16 cellular contexts compared by ENCODE assay signal in the genomic region with DNA sequence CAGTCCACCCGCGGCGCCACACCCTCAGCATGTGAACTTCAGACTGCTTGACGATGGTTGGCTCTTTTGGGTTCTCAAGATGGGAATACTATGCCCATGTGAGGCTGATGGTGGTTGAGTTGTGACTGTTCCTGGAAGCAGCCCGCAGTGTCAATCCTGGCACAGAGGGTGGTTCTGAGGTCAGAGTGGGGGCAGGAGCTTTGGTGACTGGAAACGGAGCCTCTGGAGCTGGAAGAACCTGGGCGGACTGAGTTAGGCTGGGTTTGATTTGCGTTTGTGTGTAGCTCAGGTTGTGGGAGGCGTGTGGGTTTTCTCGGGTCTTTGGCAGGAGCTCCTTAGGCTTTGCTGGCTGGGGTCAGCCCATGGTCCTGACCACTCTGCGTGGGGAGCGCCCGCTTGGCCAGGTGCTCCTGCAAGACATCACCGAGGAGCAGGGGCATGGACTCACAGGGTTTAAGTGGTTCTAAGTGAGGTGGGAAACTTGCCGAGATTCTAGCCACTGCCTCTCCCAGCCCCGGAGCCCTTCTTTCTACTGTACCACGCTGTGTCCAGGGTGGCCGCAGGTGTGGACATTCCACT. TPM values are rescaled to one million over a fixed set of nuclear protein-coding genes. Genes with fewer than 3 reads are reported as not detected.
DNase-seq lines count a peak whose midpoint lies in the region.
"Had no signal": no experiment of that assay in that cellular context is flagged by ENCODE, and none has a peak within 500 bp of the region (broad histone marks: within the 10 kb centered on the region; RNA-seq: fewer than 3 reads in every experiment).

No MANE protein-coding gene starts in this region.

- no peak for DNase-seq in activated CD4-positive, alpha-beta T cell treated with anti-CD3 and anti-CD28 coated beads, Interleukin-2, amount 10 ng/mL, durations not matched to agents 24 days and 14 days
- DNase-seq in activated CD4-positive, alpha-beta T cell treated with anti-CD3 and anti-CD28 coated beads, Interleukin-2, amount 50 U/mL, for 1 hour, result no peak
- no peak for DNase-seq in activated T-helper 1 cell treated with anti-CD3 and anti-CD28 coated beads, Interleukin-12 subunit alpha, Interleukin-12 subunit beta, Interleukin-2, Interleukin-4 antibody, amounts not matched to agents 30 ng/mL and 10 ng/mL and 1 ng/mL, durations not matched to agents 14 hours and 24 hours and 36 hours (ENCODE audit: low spot score)
- no peak for DNase-seq in immature natural killer cell
- peak; percentile 64 for DNase-seq in posterior vena cava (ENCODE audit: low spot score)
- DNase-seq in DMS79 treated with DMSO at 0.1 percent for 48 hours (lab: John Stamatoyannopoulos, UW), result no peak
- DNase-seq in SW480 (ENCODE audit: low spot score), result no peak
- DNase-seq in cardiac septum (ENCODE audit: low spot score), result no peak
- DNase-seq: GDM1, GM23248, HCEC 1CT, MV-4-11, NCI-H1417 treated with DMSO at 0.1 percent for 48 hours, NCI-H2029, NCI-H510A, NCI-H774 had no signal

- H3K9me3 Mint-ChIP-seq in activated CD4-positive, alpha-beta T cell treated with anti-CD3 and anti-CD28 coated beads, Interleukin-2, amount 10 ng/mL, durations not matched to agents 24 days and 14 days, result no peaks in the 10 kb centered on the region
- no peaks in the 10 kb centered on the region for H3K9me3 Mint-ChIP-seq in activated T-helper 1 cell treated with anti-CD3 and anti-CD28 coated beads, Interleukin-12 subunit alpha, Interleukin-12 subunit beta, Interleukin-2, Interleukin-4 antibody, amounts not matched to agents 30 ng/mL and 10 ng/mL and 1 ng/mL, durations not matched to agents 14 hours and 24 hours and 36 hours
- no peaks in the 10 kb centered on the region for H3K9me3 Mint-ChIP-seq in immature natural killer cell

- H3K36me3 Mint-ChIP-seq in activated CD4-positive, alpha-beta T cell treated with anti-CD3 and anti-CD28 coated beads, Interleukin-2, amount 10 ng/mL, durations not matched to agents 24 days and 14 days (ENCODE audit: low read depth), result peaks cover 75% of the 10 kb centered on the region
- peaks cover 75% of the 10 kb centered on the region for H3K36me3 Mint-ChIP-seq in activated T-helper 1 cell treated with anti-CD3 and anti-CD28 coated beads, Interleukin-12 subunit alpha, Interleukin-12 subunit beta, Interleukin-2, Interleukin-4 antibody, amounts not matched to agents 30 ng/mL and 10 ng/mL and 1 ng/mL, durations not matched to agents 14 hours and 24 hours and 36 hours (ENCODE audit: low read depth)
- H3K36me3 Mint-ChIP-seq in immature natural killer cell, result peaks cover 33 to 84% (median 39%) of the 10 kb centered on the region in 3 donors

- H3K4me3 Mint-ChIP-seq in activated CD4-positive, alpha-beta T cell treated with anti-CD3 and anti-CD28 coated beads, Interleukin-2, amount 10 ng/mL, durations not matched to agents 24 days and 14 days, result no peak overlapping the region
- no peak overlapping the region for H3K4me3 Mint-ChIP-seq in activated T-helper 1 cell treated with anti-CD3 and anti-CD28 coated beads, Interleukin-12 subunit alpha, Interleukin-12 subunit beta, Interleukin-2, Interleukin-4 antibody, amounts not matched to agents 30 ng/mL and 10 ng/mL and 1 ng/mL, durations not matched to agents 14 hours and 24 hours and 36 hours
- H3K4me3 Mint-ChIP-seq in immature natural killer cell, result peak overlapping the region in 1 of 5 donors; percentile 5

- intact Hi-C loops in activated CD4-positive, alpha-beta T cell treated with anti-CD3 and anti-CD28 coated beads, Interleukin-2, amount 10 ng/mL, durations not matched to agents 24 days and 14 days (cut with micrococcal nuclease), result no loop called here
- intact Hi-C loops in activated T-helper 1 cell treated with anti-CD3 and anti-CD28 coated beads, Interleukin-12 subunit alpha, Interleukin-12 subunit beta, Interleukin-2, Interleukin-4 antibody, amounts not matched to agents 30 ng/mL and 10 ng/mL and 1 ng/mL, durations not matched to agents 14 hours and 24 hours and 36 hours (cut with micrococcal nuclease), result no loop called here
- intact Hi-C loops in posterior vena cava (cut with DNase I) (loop anchor here in 1 of 2 donors (10.0 kb wide), 1 partner anchor 371 kb away; no protein-coding TSS in a partner anchor), cardiac septum (cut with DNase I) (no loop called here)

- peak overlapping the region; percentile 41 for H3K27ac Mint-ChIP-seq in activated CD4-positive, alpha-beta T cell treated with anti-CD3 and anti-CD28 coated beads, Interleukin-2, amount 10 ng/mL, durations not matched to agents 24 days and 14 days
- H3K27ac Mint-ChIP-seq in activated T-helper 1 cell treated with anti-CD3 and anti-CD28 coated beads, Interleukin-12 subunit alpha, Interleukin-12 subunit beta, Interleukin-2, Interleukin-4 antibody, amounts not matched to agents 30 ng/mL and 10 ng/mL and 1 ng/mL, durations not matched to agents 14 hours and 24 hours and 36 hours, result peak overlapping the region; percentile 72
- H3K27ac Mint-ChIP-seq in immature natural killer cell, result peak overlapping the region in 4 of 6 donors; percentile 54 to 93 (median 75)

- H3K4me1 Mint-ChIP-seq in activated CD4-positive, alpha-beta T cell treated with anti-CD3 and anti-CD28 coated beads, Interleukin-2, amount 10 ng/mL, durations not matched to agents 24 days and 14 days, result peaks cover 7% of the 10 kb centered on the region
- peaks cover 21% of the 10 kb centered on the region for H3K4me1 Mint-ChIP-seq in activated T-helper 1 cell treated with anti-CD3 and anti-CD28 coated beads, Interleukin-12 subunit alpha, Interleukin-12 subunit beta, Interleukin-2, Interleukin-4 antibody, amounts not matched to agents 30 ng/mL and 10 ng/mL and 1 ng/mL, durations not matched to agents 14 hours and 24 hours and 36 hours (ENCODE audit: low read depth)
- peaks cover 24 to 35% of the 10 kb centered on the region in 2 donors for H3K4me1 Mint-ChIP-seq in immature natural killer cell

- H3K27me3 Mint-ChIP-seq in activated CD4-positive, alpha-beta T cell treated with anti-CD3 and anti-CD28 coated beads, Interleukin-2, amount 10 ng/mL, durations not matched to agents 24 days and 14 days, result no peaks in the 10 kb centered on the region
- H3K27me3 Mint-ChIP-seq in activated T-helper 1 cell treated with anti-CD3 and anti-CD28 coated beads, Interleukin-12 subunit alpha, Interleukin-12 subunit beta, Interleukin-2, Interleukin-4 antibody, amounts not matched to agents 30 ng/mL and 10 ng/mL and 1 ng/mL, durations not matched to agents 14 hours and 24 hours and 36 hours (ENCODE audit: insufficient read depth), result no peaks in the 10 kb centered on the region
- H3K27me3 Mint-ChIP-seq in immature natural killer cell (ENCODE audit: low read depth in 3 of 3), result peaks cover 2 to 16% (median 9%) of the 10 kb centered on the region in 3 donors

RNA-seq across cellular contexts. Expression of gene SLC22A1, which starts 37.3 kb away (rescaled TPM):
- 2.2 and 3.1 TPM in 2 replicates for total RNA-seq in activated CD4-positive, alpha-beta T cell treated with anti-CD3 and anti-CD28 coated beads, Interleukin-2, amount 10 ng/mL, durations not matched to agents 24 days and 14 days
- 2.9 and 3.7 TPM in 2 replicates for total RNA-seq in activated T-helper 1 cell treated with anti-CD3 and anti-CD28 coated beads, Interleukin-12 subunit alpha, Interleukin-12 subunit beta, Interleukin-2, Interleukin-4 antibody, amounts not matched to agents 30 ng/mL and 10 ng/mL and 1 ng/mL, durations not matched to agents 14 hours and 24 hours and 36 hours
- 1 to 10 TPM in 1 of 3 donors, under 1 TPM in 1, not detected in 1; 0.44 to 2.1 TPM for polyA plus RNA-seq in immature natural killer cell
- total RNA-seq in posterior vena cava, result 1 to 10 TPM; 1.8 to 1.9 TPM
- not detected for total RNA-seq in cardiac septum
- total RNA-seq: GM23248 had no signal
- polyA plus RNA-seq: GM23248 had no signal
